In genomic region chr12:50809131-50809530, GRCh38 we compare ENCODE assay signal across 7 cellular contexts. TPM values are rescaled to one million over a fixed set of nuclear protein-coding genes. Genes with fewer than 3 reads are reported as not detected.
"Had no signal": no experiment of that assay in that cellular context is flagged by ENCODE, and none has a peak within 500 bp of the region (broad histone marks: within the 10 kb centered on the region; RNA-seq: fewer than 3 reads in every experiment).

No MANE protein-coding gene starts in this region.

RNA-seq across cellular contexts. Expression of gene TMPRSS12, which starts 33.6 kb away (rescaled TPM):
- total RNA-seq: GM23248, GM23338, H1, H4, H7, H9, HFFc6 had no signal
- polyA plus RNA-seq: GM23248, GM23338, H1 had no signal
